In genomic region chr19:38649305-38650179, GRCh38 we compare ENCODE assay signal across 8 cellular contexts. TPM values are rescaled to one million over a fixed set of nuclear protein-coding genes. Genes with fewer than 3 reads are reported as not detected.
DNase-seq lines count a peak whose midpoint lies in the region; ATAC-seq and TF ChIP-seq lines count a peak whose summit lies in the region.

No MANE protein-coding gene starts in this region.

- H3K4me1 ChIP-seq in CD4-positive, CD25-positive, alpha-beta regulatory T cell (ENCODE audit: control insufficient read depth, insufficient read depth, low read length, poor library complexity, severe bottlenecking) = peaks cover 64% of the 10 kb centered on the region

- peak overlapping the region; percentile 78 to 95 (median 95) for H3K27ac Mint-ChIP-seq in CD4-positive, CD25-positive, alpha-beta regulatory T cell
- H3K27ac Mint-ChIP-seq in IgD-negative memory B cell = peak overlapping the region in 2 of 3 donors; percentile 52 to 89

- peak overlapping the region; percentile 97 for H3K4me3 ChIP-seq in CD4-positive, CD25-positive, alpha-beta regulatory T cell (ENCODE audit: low read depth, low read length)
- H3K4me3 ChIP-seq in astrocyte of the cerebellum (ENCODE audit: low read depth, low read length) (peak overlapping the region; percentile 99), kidney epithelial cell (ENCODE audit: low read depth, low read length) (peak overlapping the region; percentile 100)

- in situ Hi-C loops in astrocyte of the cerebellum (cut with HindIII; ENCODE audit: low sequenced_read_pairs) = no loop called here

- peak overlapping the region; percentile 91 to 98 (median 96) for H3K4me3 Mint-ChIP-seq in CD4-positive, CD25-positive, alpha-beta regulatory T cell
- H3K4me3 Mint-ChIP-seq in IgD-negative memory B cell = peak overlapping the region; percentile 73 to 97 (median 90)

- peak overlapping the region; percentile 43 for H3K27ac ChIP-seq in CD4-positive, CD25-positive, alpha-beta regulatory T cell (ENCODE audit: insufficient read depth, low read length, poor library complexity, severe bottlenecking)
- H3K27ac ChIP-seq in substantia nigra (ENCODE audit: low read depth, low read length, poor library complexity, severe bottlenecking) = peak overlapping the region; percentile 91

- no peaks in the 10 kb centered on the region for H3K27me3 ChIP-seq in CD4-positive, CD25-positive, alpha-beta regulatory T cell (ENCODE audit: control insufficient read depth, insufficient read depth, low read length)
- H3K27me3 ChIP-seq in kidney epithelial cell (ENCODE audit: control insufficient read depth, insufficient read depth, low read length) = no peaks in the 10 kb centered on the region

- peaks cover 5% of the 10 kb centered on the region for H3K27me3 Mint-ChIP-seq in CD4-positive, CD25-positive, alpha-beta regulatory T cell
- no peaks in the 10 kb centered on the region for H3K27me3 Mint-ChIP-seq in IgD-negative memory B cell

- no peak for DNase-seq in CD4-positive, CD25-positive, alpha-beta regulatory T cell
- no peak for DNase-seq in astrocyte of the cerebellum (ENCODE audit: low read depth)
- DNase-seq in kidney epithelial cell (ENCODE audit: low read depth) = no peak
- DNase-seq in substantia nigra (lab: John Stamatoyannopoulos, UW) = peak in 1 of 49 donors; percentile 60
- no peak for DNase-seq in NCI-H1694 treated with DMSO at 0.1 percent for 48 hours (lab: John Stamatoyannopoulos, UW)
- DNase-seq in NCI-H2081 treated with DMSO at 0.1 percent for 48 hours (lab: John Stamatoyannopoulos, UW) = no peak
- DNase-seq in T-helper 9 cell = no peak

- H3K4me1 Mint-ChIP-seq in CD4-positive, CD25-positive, alpha-beta regulatory T cell = peaks cover 17 to 66% (median 44%) of the 10 kb centered on the region in 4 donors
- peaks cover 34 to 44% (median 37%) of the 10 kb centered on the region in 3 donors for H3K4me1 Mint-ChIP-seq in IgD-negative memory B cell

- peaks cover 3% of the 10 kb centered on the region for H3K36me3 ChIP-seq in CD4-positive, CD25-positive, alpha-beta regulatory T cell (ENCODE audit: control insufficient read depth, insufficient read depth, low read length)
- no peaks in the 10 kb centered on the region for H3K36me3 ChIP-seq in kidney epithelial cell (ENCODE audit: control insufficient read depth, insufficient read depth, low read length)

- H3K36me3 Mint-ChIP-seq in CD4-positive, CD25-positive, alpha-beta regulatory T cell = peaks cover 2% of the 10 kb centered on the region
- H3K36me3 Mint-ChIP-seq in IgD-negative memory B cell = no peaks in the 10 kb centered on the region

- ATAC-seq in CD4-positive, CD25-positive, alpha-beta regulatory T cell (ENCODE audit: low read depth in 2 of 2) = no peak

- peaks cover 0 to 2% (median 0%) of the 10 kb centered on the region in 7 donors for H3K9me3 Mint-ChIP-seq in CD4-positive, CD25-positive, alpha-beta regulatory T cell
- no peaks in the 10 kb centered on the region for H3K9me3 Mint-ChIP-seq in IgD-negative memory B cell

- no peaks in the 10 kb centered on the region for H3K9me3 ChIP-seq in CD4-positive, CD25-positive, alpha-beta regulatory T cell (ENCODE audit: control insufficient read depth in 2 of 2, low read length in 2 of 2)

- TF ChIP-seq CTCF in astrocyte of the cerebellum (IDR thresholded peaks at IDR 0.05; ENCODE audit: low read depth, low read length, missing control alignments) = no peak
- TF ChIP-seq CTCF in kidney epithelial cell (IDR thresholded peaks at IDR 0.05; ENCODE audit: insufficient read depth, low read length, poor library complexity, severe bottlenecking) = no peak

RNA-seq across cellular contexts. Expression of gene ACTN4, which starts 2.1 kb away (rescaled TPM):
- total RNA-seq in CD4-positive, CD25-positive, alpha-beta regulatory T cell = 323 TPM
- 10 to 100 TPM; 11.2 to 22.2 (median 15.7) TPM for polyA plus RNA-seq in CD4-positive, CD25-positive, alpha-beta regulatory T cell
- 21.8 TPM for polyA plus RNA-seq in IgD-negative memory B cell
- total RNA-seq in kidney epithelial cell = 821 and 971 TPM in 2 replicates

RNA-seq across cellular contexts. Expression of gene EIF3K, which starts 30.6 kb away (rescaled TPM):
- total RNA-seq in CD4-positive, CD25-positive, alpha-beta regulatory T cell = 319 TPM
- polyA plus RNA-seq in CD4-positive, CD25-positive, alpha-beta regulatory T cell = 100 to 1,000 TPM; 429 to 508 (median 476) TPM
- polyA plus RNA-seq in IgD-negative memory B cell = 371 TPM
- 644 and 653 TPM in 2 replicates for total RNA-seq in kidney epithelial cell

RNA-seq across cellular contexts. Expression of gene MAP4K1, which starts 31.8 kb away (rescaled TPM):
- total RNA-seq in CD4-positive, CD25-positive, alpha-beta regulatory T cell = 310 TPM
- polyA plus RNA-seq in CD4-positive, CD25-positive, alpha-beta regulatory T cell = 100 to 1,000 TPM; 117 to 164 (median 140) TPM
- polyA plus RNA-seq in IgD-negative memory B cell = 250 TPM
- 1.3 and 4.7 TPM in 2 replicates for total RNA-seq in kidney epithelial cell

Comparison
In these comparisons a context has a peak if more than half of its experiments do, and no peak if none do; other contexts are left out.
1. RNA of gene MAP4K1, which starts 31.8 kb away (total RNA-seq): 310 TPM in CD4-positive, CD25-positive, alpha-beta regulatory T cell (single experiment); 1.3 to 4.7 TPM in kidney epithelial cell; every median in the first group is over 10 times any median in the second.
2. Peak in every context shown above with its lines, with median percentiles within 50 percentile points of each other: H3K4me3 ChIP-seq.